In genomic region chr17:64005734-64006167, GRCh38 we compare ENCODE assay signal across 9 cellular contexts. TPM values are rescaled to one million over a fixed set of nuclear protein-coding genes. Genes with fewer than 3 reads are reported as not detected.
DNase-seq lines count a peak whose midpoint lies in the region; TF ChIP-seq lines count a peak whose summit lies in the region.
"Had no signal": no experiment of that assay in that cellular context is flagged by ENCODE, and none has a peak within 500 bp of the region (broad histone marks: within the 10 kb centered on the region; RNA-seq: fewer than 3 reads in every experiment).

No MANE protein-coding gene starts in this region.

- peak; percentile 3 for DNase-seq in activated naive CD4-positive, alpha-beta T cell treated with anti-CD3 and anti-CD28 coated beads, Interleukin-2, amount 10 ng/mL, durations not matched to agents 7 days and 5 days
- DNase-seq in activated naive CD4-positive, alpha-beta T cell treated with anti-CD3 and anti-CD28 coated beads, Interleukin-2, amount 50 U/mL, for 16 hours: no peak
- peak; percentile 88 to 92 for DNase-seq in NCI-H524 (lab: John Stamatoyannopoulos, UW)
- peak; percentile 54 for DNase-seq in endodermal cell
- DNase-seq in thyroid gland: peak; percentile 76 to 81
- no peak for DNase-seq in activated CD4-positive, alpha-beta T cell treated with anti-CD3 and anti-CD28 coated beads for 1 hour
- DNase-seq in NCI-H446 treated with DMSO at 0.1 percent for 48 hours (lab: John Stamatoyannopoulos, UW): no peak
- DNase-seq in NCI-H1930 (lab: John Stamatoyannopoulos, UW): no peak

- no peak overlapping the region for H3K4me3 Mint-ChIP-seq in activated naive CD4-positive, alpha-beta T cell treated with anti-CD3 and anti-CD28 coated beads, Interleukin-2, amount 10 ng/mL, durations not matched to agents 7 days and 5 days
- no peak overlapping the region for H3K4me3 Mint-ChIP-seq in endodermal cell
- H3K4me3 Mint-ChIP-seq: activated T-helper 1 cell treated with anti-CD3 and anti-CD28 coated beads, Interleukin-12 subunit alpha, Interleukin-12 subunit beta, Interleukin-2, Interleukin-4 antibody, amounts not matched to agents 30 ng/mL and 10 ng/mL and 1 ng/mL, durations not matched to agents 14 hours and 24 hours and 36 hours had no signal

- H3K9me3 Mint-ChIP-seq in activated naive CD4-positive, alpha-beta T cell treated with anti-CD3 and anti-CD28 coated beads, Interleukin-2, amount 10 ng/mL, durations not matched to agents 7 days and 5 days: no peaks in the 10 kb centered on the region
- H3K9me3 Mint-ChIP-seq in endodermal cell: no peaks in the 10 kb centered on the region
- H3K9me3 Mint-ChIP-seq: activated T-helper 1 cell treated with anti-CD3 and anti-CD28 coated beads, Interleukin-12 subunit alpha, Interleukin-12 subunit beta, Interleukin-2, Interleukin-4 antibody, amounts not matched to agents 30 ng/mL and 10 ng/mL and 1 ng/mL, durations not matched to agents 14 hours and 24 hours and 36 hours had no signal

- H3K27ac ChIP-seq in endodermal cell (ENCODE audit: low read depth, low read length) (no peak overlapping the region), thyroid gland (peak overlapping the region in 2 of 3 donors; percentile 56 to 57)

- H3K36me3 ChIP-seq in endodermal cell (ENCODE audit: control insufficient read depth, insufficient read depth, low read length): no peaks in the 10 kb centered on the region
- no peaks in the 10 kb centered on the region for H3K36me3 ChIP-seq in thyroid gland

- H3K27ac Mint-ChIP-seq in activated naive CD4-positive, alpha-beta T cell treated with anti-CD3 and anti-CD28 coated beads, Interleukin-2, amount 10 ng/mL, durations not matched to agents 7 days and 5 days: peak overlapping the region; percentile 71
- H3K27ac Mint-ChIP-seq in endodermal cell: no peak overlapping the region
- H3K27ac Mint-ChIP-seq: activated T-helper 1 cell treated with anti-CD3 and anti-CD28 coated beads, Interleukin-12 subunit alpha, Interleukin-12 subunit beta, Interleukin-2, Interleukin-4 antibody, amounts not matched to agents 30 ng/mL and 10 ng/mL and 1 ng/mL, durations not matched to agents 14 hours and 24 hours and 36 hours had no signal

- intact Hi-C loops in thyroid gland (cut with DNase I): no loop called here

- no peaks in the 10 kb centered on the region for H3K27me3 Mint-ChIP-seq in activated naive CD4-positive, alpha-beta T cell treated with anti-CD3 and anti-CD28 coated beads, Interleukin-2, amount 10 ng/mL, durations not matched to agents 7 days and 5 days
- H3K27me3 Mint-ChIP-seq in endodermal cell (ENCODE audit: insufficient read depth): peaks cover 2% of the 10 kb centered on the region

- no peak overlapping the region for H3K9ac ChIP-seq in endodermal cell (ENCODE audit: extremely low read depth, low read length, poor library complexity, severe bottlenecking)

- H3K9me3 ChIP-seq in endodermal cell (ENCODE audit: control insufficient read depth, low read length) (no peaks in the 10 kb centered on the region), thyroid gland (no peaks in the 10 kb centered on the region)

- H3K36me3 Mint-ChIP-seq in activated naive CD4-positive, alpha-beta T cell treated with anti-CD3 and anti-CD28 coated beads, Interleukin-2, amount 10 ng/mL, durations not matched to agents 7 days and 5 days: peaks cover 56% of the 10 kb centered on the region
- H3K36me3 Mint-ChIP-seq in endodermal cell (ENCODE audit: low read depth): no peaks in the 10 kb centered on the region

- peaks cover 39% of the 10 kb centered on the region for H3K4me1 Mint-ChIP-seq in activated naive CD4-positive, alpha-beta T cell treated with anti-CD3 and anti-CD28 coated beads, Interleukin-2, amount 10 ng/mL, durations not matched to agents 7 days and 5 days
- no peaks in the 10 kb centered on the region for H3K4me1 Mint-ChIP-seq in endodermal cell

- 65 to 75% methylated on average over 6 of the region's 6 CpGs for WGBS in endodermal cell (ENCODE audit: insufficient coverage in 1 of 2, insufficient read length in 1 of 2), 2 experiments
- WGBS in thyroid gland, 2 donors: 28 to 36% methylated on average over 6 of the region's 6 CpGs

- TF ChIP-seq CTCF in endodermal cell (conservative IDR thresholded peaks at IDR 0.05): no peak
- TF ChIP-seq CTCF in thyroid gland (IDR thresholded peaks at IDR 0.05): peak in 1 of 6 experiments; percentile 21

- H3K4me3 ChIP-seq in endodermal cell (ENCODE audit: low read length): no peak overlapping the region
- H3K4me3 ChIP-seq in thyroid gland (replicated peaks in 1 of 3): no peak overlapping the region

- CTCF ChIA-PET in activated naive CD4-positive, alpha-beta T cell treated with anti-CD3 and anti-CD28 coated beads, Interleukin-2, amount 10 ng/mL, durations not matched to agents 7 days and 5 days (lab: Charles Lee): interaction anchor here (1.6 to 2.1 kb wide), 2 partner anchors 15 to 20 kb away, joined by 4 to 8 read pairs; no protein-coding TSS in a partner anchor

- H3K4me1 ChIP-seq in endodermal cell (ENCODE audit: control insufficient read depth, insufficient read depth, low read length) (no peaks in the 10 kb centered on the region), thyroid gland (peaks cover 17 to 58% of the 10 kb centered on the region in 2 donors)

- TF ChIP-seq POLR2A in thyroid gland (IDR thresholded peaks at IDR 0.05): no peak

- no peaks in the 10 kb centered on the region for H3K27me3 ChIP-seq in endodermal cell (ENCODE audit: control insufficient read depth, insufficient read depth, low read length, poor library complexity, severe bottlenecking)
- no peaks in the 10 kb centered on the region for H3K27me3 ChIP-seq in thyroid gland

RNA-seq across cellular contexts. Expression of gene PRR29, which starts 7.6 kb away (rescaled TPM):
- 1 to 10 TPM; 3.3 to 6.1 TPM for total RNA-seq in endodermal cell
- 1.6 TPM for polyA plus RNA-seq in endodermal cell (2013, experiment 1 of 2)
- polyA plus RNA-seq in endodermal cell (2013, experiment 2 of 2): 1.7 TPM
- 1 to 10 TPM; 1.7 to 5.6 (median 4.2) TPM for total RNA-seq in thyroid gland

RNA-seq across cellular contexts. Expression of gene ICAM2, which starts 14.7 kb away (rescaled TPM):
- total RNA-seq in endodermal cell (under 1 TPM in 1 of 2 donors, not detected in 1; 0.75 TPM), thyroid gland (10 to 100 TPM; 20.3 to 41.8 (median 30.6) TPM)
- not detected for polyA plus RNA-seq in endodermal cell (2013, experiment 1 of 2)
- not detected for polyA plus RNA-seq in endodermal cell (2013, experiment 2 of 2)

RNA-seq across cellular contexts. Expression of gene SCN4A, which starts 33.0 kb away (rescaled TPM):
- total RNA-seq in endodermal cell: 1 to 10 TPM; 3.9 to 4.4 TPM
- 2.5 TPM for polyA plus RNA-seq in endodermal cell (2013, experiment 1 of 2)
- polyA plus RNA-seq in endodermal cell (2013, experiment 2 of 2): 2.1 TPM
- total RNA-seq in thyroid gland: 1 to 10 TPM; 2.4 to 7.1 (median 4.0) TPM

Comparison
In these comparisons a context has a peak if more than half of its experiments do, and no peak if none do; other contexts are left out.
1. DNase-seq: peak in activated naive CD4-positive, alpha-beta T cell treated with anti-CD3 and anti-CD28 coated beads, Interleukin-2, amount 10 ng/mL, durations not matched to agents 7 days and 5 days (single experiment), NCI-H524 (2 of 2), endodermal cell (single experiment) and thyroid gland (2 of 2); none in activated naive CD4-positive, alpha-beta T cell treated with anti-CD3 and anti-CD28 coated beads, Interleukin-2, amount 50 U/mL, for 16 hours (single experiment), activated CD4-positive, alpha-beta T cell treated with anti-CD3 and anti-CD28 coated beads for 1 hour (single experiment), NCI-H446 treated with DMSO at 0.1 percent for 48 hours (single experiment) and NCI-H1930 (0 of 2).
2. RNA of gene ICAM2, which starts 14.7 kb away (total RNA-seq): 20.3 to 41.8 TPM in thyroid gland; 0.75 TPM in endodermal cell; every median in the first group is over 10 times any median in the second.